ENCODE assay signal across 8 cellular contexts in genomic region chr3:101635954-101636798, GRCh38. TPM values are rescaled to one million over a fixed set of nuclear protein-coding genes. Genes with fewer than 3 reads are reported as not detected.
DNase-seq lines count a peak whose midpoint lies in the region; ATAC-seq and TF ChIP-seq lines count a peak whose summit lies in the region.

No MANE protein-coding gene starts in this region.

- POLR2A ChIA-PET in GM10248 (lab: Yijun Ruan, JAX): no interaction called here

- H3K27me3 Mint-ChIP-seq in T-helper 17 cell: no peaks in the 10 kb centered on the region

- H3K36me3 ChIP-seq in KMS-11 (ENCODE audit: insufficient read depth) (no peaks in the 10 kb centered on the region), ascending aorta (no peaks in the 10 kb centered on the region)

- peaks cover 8% of the 10 kb centered on the region for H3K4me1 Mint-ChIP-seq in T-helper 17 cell

- no peak overlapping the region for H3K9ac ChIP-seq in KMS-11

- H3K27ac ChIP-seq in KMS-11 (no peak overlapping the region), ascending aorta (no peak overlapping the region)

- H3K4me3 ChIP-seq in KMS-11 (IDR thresholded peaks at IDR 0.05; ENCODE audit: insufficient read depth, low read depth, low read length) (no peak overlapping the region), ascending aorta (no peak overlapping the region)

- no peaks in the 10 kb centered on the region for H3K4me1 ChIP-seq in KMS-11 (ENCODE audit: low read depth, poor library complexity, severe bottlenecking)
- H3K4me1 ChIP-seq in ascending aorta: no peaks in the 10 kb centered on the region

- H2AFZ ChIP-seq in KMS-11 (ENCODE audit: low read depth): no peak overlapping the region

- intact Hi-C loops in ascending aorta (cut with DNase I): no loop called here

- H3K4me2 ChIP-seq in KMS-11: no peak overlapping the region

- DNase-seq in GM10248 (ENCODE audit: extremely low spot score) (peak; percentile 69), T-helper 17 cell (peak; percentile 28 to 60 (median 36)), ascending aorta (ENCODE audit: low spot score in 2 of 2) (no peak), iris pigment epithelial cell (ENCODE audit: low read depth) (peak; percentile 35), DMS114 treated with DMSO at 0.1 percent for 48 hours (lab: John Stamatoyannopoulos, UW; ENCODE audit: unreplicated experiment) (no peak)
- DNase-seq in stimulated activated CD4-positive, alpha-beta T cell treated with anti-CD3 and anti-CD28 coated beads, Interleukin-2, amount 100 ng/mL, for 48 hours: peak; percentile 73 to 76

- no peak overlapping the region for H3K4me3 Mint-ChIP-seq in T-helper 17 cell

- H3K79me2 ChIP-seq in KMS-11 (ENCODE audit: insufficient read depth, low read depth): no peaks in the 10 kb centered on the region

- CTCF ChIA-PET in GM10248 (lab: Yijun Ruan, JAX): interaction anchor here (0.7 to 3.9 kb wide), 8 partner anchors 12 to 563 kb away, joined by 3 to 20 read pairs (median 4); partner anchors contain the start of gene PCNP

- ATAC-seq in GM21786 (IDR thresholded peaks at IDR 0.05; ENCODE audit: unreplicated experiment) (peak; percentile 96), T-helper 17 cell (peak; percentile 92)

- H3K9me3 ChIP-seq in T-helper 17 cell (ENCODE audit: control insufficient read depth, low read length, poor library complexity, severe bottlenecking) (no peaks in the 10 kb centered on the region), ascending aorta (no peaks in the 10 kb centered on the region)

- peak; percentile 66 for TF ChIP-seq CTCF in GM10248 (IDR thresholded peaks at IDR 0.05; ENCODE audit: control extremely low read depth, extremely low read depth, low read depth, missing control alignments)
- TF ChIP-seq CTCF in KMS-11 (conservative IDR thresholded peaks at IDR 0.05; ENCODE audit: low read depth, low read length): peak; percentile 70
- TF ChIP-seq CTCF in ascending aorta (IDR thresholded peaks at IDR 0.05): peak; percentile 19 to 56 (median 21)

- peak overlapping the region; percentile 51 for H3K27ac Mint-ChIP-seq in T-helper 17 cell

- no peaks in the 10 kb centered on the region for H3K36me3 Mint-ChIP-seq in T-helper 17 cell (ENCODE audit: low read depth)

- H3K27me3 ChIP-seq in KMS-11 (ENCODE audit: insufficient read depth, low read depth): no peaks in the 10 kb centered on the region
- H3K27me3 ChIP-seq in ascending aorta: no peaks in the 10 kb centered on the region

- no peaks in the 10 kb centered on the region for H4K20me1 ChIP-seq in KMS-11 (ENCODE audit: insufficient read depth)

RNA-seq across cellular contexts. Expression of gene ZBTB11, which starts 40.8 kb away (rescaled TPM):
- 10 to 100 TPM; 65.2 to 77.2 TPM for total RNA-seq in T-helper 17 cell
- 16.5 TPM for total RNA-seq in ascending aorta

RNA-seq across cellular contexts. Expression of gene RPL24, which starts 50.3 kb away (rescaled TPM):
- total RNA-seq in T-helper 17 cell (1,000 to 10,000 TPM; 1,360 to 1,402 TPM), ascending aorta (654 TPM)

Comparison
In these comparisons a context has a peak if more than half of its experiments do, and no peak if none do; other contexts are left out.
1. DNase-seq: peak in GM10248 (single experiment), T-helper 17 cell (3 of 3), iris pigment epithelial cell (single experiment) and stimulated activated CD4-positive, alpha-beta T cell treated with anti-CD3 and anti-CD28 coated beads, Interleukin-2, amount 100 ng/mL, for 48 hours (2 of 2); none in ascending aorta (0 of 2) and DMS114 treated with DMSO at 0.1 percent for 48 hours (single experiment).
2. Peak in every context shown above with its lines, with median percentiles within 50 percentile points of each other: CTCF ChIP-seq.